3 cellular contexts compared by ENCODE assay signal in genomic region chr16:28704246-28704645, GRCh38. TPM values are rescaled to one million over a fixed set of nuclear protein-coding genes. Genes with fewer than 3 reads are reported as not detected.
"Had no signal": no experiment of that assay in that cellular context is flagged by ENCODE, and none has a peak within 500 bp of the region (broad histone marks: within the 10 kb centered on the region; RNA-seq: fewer than 3 reads in every experiment).

No MANE protein-coding gene starts in this region.

RNA-seq across cellular contexts. Expression of gene NPIPB9, which starts 47.3 kb away (rescaled TPM):
- total RNA-seq: PC-3, Right ventricle myocardium inferior, RPMI7951 had no signal
